8 cellular contexts compared by ENCODE assay signal in the genomic region with DNA sequence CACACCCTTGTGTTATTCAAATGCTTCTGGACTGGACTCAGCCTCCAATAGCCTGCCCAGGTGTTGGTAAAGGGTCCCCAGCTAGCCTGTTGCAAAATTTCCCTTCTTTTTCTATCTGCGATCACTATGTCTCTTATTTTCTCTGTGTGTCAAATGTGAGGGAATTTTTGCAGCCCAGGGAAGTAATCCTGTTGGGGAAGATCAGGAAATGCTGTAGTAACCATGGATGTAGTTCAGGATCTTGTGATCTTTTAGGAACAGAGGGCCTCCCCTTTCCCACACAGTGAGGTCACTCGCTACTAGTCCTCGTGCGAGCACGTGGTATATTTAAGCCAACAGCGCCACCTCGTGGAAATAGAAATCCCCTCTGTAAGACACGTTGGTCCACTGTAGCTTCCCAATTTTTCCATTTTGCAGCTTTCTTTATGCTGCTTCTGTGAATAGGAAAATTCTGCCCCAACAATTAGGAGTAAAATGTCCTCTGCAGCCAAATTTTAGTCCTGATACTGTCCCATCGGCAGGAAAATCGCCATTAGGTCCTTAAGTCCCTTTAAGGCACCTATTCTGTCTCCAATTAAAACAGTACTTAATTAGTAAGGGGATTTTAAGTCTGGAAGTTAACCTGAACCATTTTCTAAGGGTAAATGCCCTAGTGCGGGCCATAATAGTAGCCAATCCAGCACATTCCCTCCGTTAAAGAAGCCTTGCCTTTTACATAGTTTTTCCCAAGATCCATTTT. TPM values are rescaled to one million over a fixed set of nuclear protein-coding genes. Genes with fewer than 3 reads are reported as not detected.
A peak's percentile ranks its signal among the peaks of the same experiment; 100 is the strongest.
DNase-seq lines count a peak whose midpoint lies in the region; ATAC-seq, FAIRE-seq and TF ChIP-seq lines count a peak whose summit lies in the region.

No MANE protein-coding gene starts in this region.

- TF ChIP-seq EP300 in A549 (IDR thresholded peaks at IDR 0.05), result no peak

- no peaks in the 10 kb centered on the region for H3K4me1 ChIP-seq in A549

- no peaks in the 10 kb centered on the region for H3K36me3 ChIP-seq in GM06990 (ENCODE audit: control insufficient read depth, insufficient read depth, low read length)

- no peak overlapping the region for H3K4me3 Mint-ChIP-seq in activated CD8-positive, alpha-beta T cell treated with anti-CD3 and anti-CD28 coated beads for 36 hours
- H3K4me3 Mint-ChIP-seq in neural crest cell, result no peak overlapping the region

- CTCF ChIA-PET in A549 (lab: Yijun Ruan, JAX), result interaction anchor here (0.6 to 4.7 kb wide), 7 partner anchors 8 to 496 kb away, joined by 3 to 26 read pairs (median 3); no protein-coding TSS in a partner anchor
- CTCF ChIA-PET in activated CD8-positive, alpha-beta T cell treated with anti-CD3 and anti-CD28 coated beads for 36 hours (lab: Charles Lee), result interaction anchor here (0.5 to 5.1 kb wide), 11 partner anchors 9 to 441 kb away, joined by 3 to 31 read pairs (median 4); no protein-coding TSS in a partner anchor

- peaks cover 15% of the 10 kb centered on the region for H3K36me3 Mint-ChIP-seq in activated CD8-positive, alpha-beta T cell treated with anti-CD3 and anti-CD28 coated beads for 36 hours (ENCODE audit: low read depth)
- H3K36me3 Mint-ChIP-seq in neural crest cell (ENCODE audit: low read depth), result peaks cover 25% of the 10 kb centered on the region

- intact Hi-C loops in activated CD8-positive, alpha-beta T cell treated with anti-CD3 and anti-CD28 coated beads for 36 hours (cut with micrococcal nuclease), result loop anchor here (5.0 kb wide), 1 partner anchor 267 kb away; no protein-coding TSS in a partner anchor

- no peak for FAIRE-seq in A549 (lab: Jason Lieb, UNC)

- no peak overlapping the region for H3K27ac ChIP-seq in A549

- H3K27ac Mint-ChIP-seq in activated CD8-positive, alpha-beta T cell treated with anti-CD3 and anti-CD28 coated beads for 36 hours, result no peak overlapping the region
- no peak overlapping the region for H3K27ac Mint-ChIP-seq in neural crest cell (ENCODE audit: unreplicated experiment)

- ATAC-seq in A549 (peak; percentile 64 to 95; a peak in 3 of 6 replicates), esophagus mucosa (peak; percentile 86), HG03571 (IDR thresholded peaks at IDR 0.05; ENCODE audit: unreplicated experiment) (no peak), HG03442 (IDR thresholded peaks at IDR 0.05; ENCODE audit: unreplicated experiment) (no peak)
- peak; percentile 45 for ATAC-seq in activated CD8-positive, alpha-beta T cell treated with anti-CD3 and anti-CD28 coated beads for 36 hours

- no peak for TF ChIP-seq POLR2A in A549 (IDR thresholded peaks at IDR 0.05; ENCODE audit: low read length)

- DNase-seq in A549 (ENCODE audit: low read depth in 1 of 2, low spot score in 1 of 2) (peak in 1 of 2 experiments; percentile 80), GM06990 (ENCODE audit: extremely low read depth, insufficient read length) (no peak), NCI-H526 treated with DMSO at 0.1 percent for 48 hours (lab: John Stamatoyannopoulos, UW) (peak; percentile 77), neural crest cell (ENCODE audit: low read depth, low spot score) (peak; percentile 45)
- peak; percentile 83 for DNase-seq in activated CD8-positive, alpha-beta T cell treated with anti-CD3 and anti-CD28 coated beads for 36 hours

- H3K9me3 ChIP-seq in A549, result peaks cover 43% of the 10 kb centered on the region

- 8% methylated on average over 12 of the region's 12 CpGs for WGBS in A549 (ENCODE audit: missing lambda C conversion rate)

- H3K9me3 Mint-ChIP-seq in activated CD8-positive, alpha-beta T cell treated with anti-CD3 and anti-CD28 coated beads for 36 hours, result peaks cover 48% of the 10 kb centered on the region
- H3K9me3 Mint-ChIP-seq in neural crest cell, result peaks cover 32% of the 10 kb centered on the region

- H3K4me3 ChIP-seq in A549, result no peak overlapping the region
- H3K4me3 ChIP-seq in GM06990 (replicated peaks; ENCODE audit: low read depth, low read length), result no peak overlapping the region

- peak; percentile 35; the same call in 2 of the 3 replicates for TF ChIP-seq CTCF in A549 (IDR thresholded peaks at IDR 0.05)
- TF ChIP-seq CTCF in GM06990 (IDR thresholded peaks at IDR 0.05; ENCODE audit: insufficient read depth, low read length, poor library complexity, severe bottlenecking), result peak; percentile 35
- peak; percentile 75 for TF ChIP-seq CTCF in activated CD8-positive, alpha-beta T cell treated with anti-CD3 and anti-CD28 coated beads for 36 hours (IDR thresholded peaks at IDR 0.05)
- TF ChIP-seq CTCF in neural crest cell (conservative IDR thresholded peaks at IDR 0.05), result peak; percentile 53

- TF ChIP-seq RAD21 in A549 (conservative IDR thresholded peaks at IDR 0.05 in 1 of 2, IDR thresholded peaks at IDR 0.05 in 1 of 2), result peak; percentile 57 to 75

- no peaks in the 10 kb centered on the region for H3K27me3 Mint-ChIP-seq in activated CD8-positive, alpha-beta T cell treated with anti-CD3 and anti-CD28 coated beads for 36 hours
- no peaks in the 10 kb centered on the region for H3K27me3 Mint-ChIP-seq in neural crest cell (ENCODE audit: low read depth)

- POLR2A ChIA-PET in A549 (lab: Yijun Ruan, JAX), result interaction anchor here (0.7 kb wide), 1 partner anchor 10 kb away, joined by 6 read pairs; no protein-coding TSS in a partner anchor
- POLR2A ChIA-PET in activated CD8-positive, alpha-beta T cell treated with anti-CD3 and anti-CD28 coated beads for 36 hours (lab: Charles Lee), result interaction anchor here (0.6 to 1.0 kb wide), 2 partner anchors 12 to 298 kb away, joined by 3 to 4 read pairs; no protein-coding TSS in a partner anchor

- H3K4me1 Mint-ChIP-seq in activated CD8-positive, alpha-beta T cell treated with anti-CD3 and anti-CD28 coated beads for 36 hours (ENCODE audit: low read depth), result no peaks in the 10 kb centered on the region
- no peaks in the 10 kb centered on the region for H3K4me1 Mint-ChIP-seq in neural crest cell

- no peak overlapping the region for H3K4me2 ChIP-seq in A549

- no peaks in the 10 kb centered on the region for H3K27me3 ChIP-seq in GM06990 (replicated peaks; ENCODE audit: control insufficient read depth, insufficient read depth, low read length)

TF ChIP-seq in A549, 52 proteins besides CTCF, POLR2A, EP300 and RAD21 (continues in another document):
- TF ChIP-seq, protein P1, sequence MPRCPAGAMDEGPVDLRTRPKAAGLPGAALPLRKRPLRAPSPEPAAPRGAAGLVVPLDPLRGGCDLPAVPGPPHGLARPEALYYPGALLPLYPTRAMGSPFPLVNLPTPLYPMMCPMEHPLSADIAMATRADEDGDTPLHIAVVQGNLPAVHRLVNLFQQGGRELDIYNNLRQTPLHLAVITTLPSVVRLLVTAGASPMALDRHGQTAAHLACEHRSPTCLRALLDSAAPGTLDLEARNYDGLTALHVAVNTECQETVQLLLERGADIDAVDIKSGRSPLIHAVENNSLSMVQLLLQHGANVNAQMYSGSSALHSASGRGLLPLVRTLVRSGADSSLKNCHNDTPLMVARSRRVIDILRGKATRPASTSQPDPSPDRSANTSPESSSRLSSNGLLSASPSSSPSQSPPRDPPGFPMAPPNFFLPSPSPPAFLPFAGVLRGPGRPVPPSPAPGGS (IDR thresholded peaks at IDR 0.05), result no peak
- TF ChIP-seq, protein P2, sequence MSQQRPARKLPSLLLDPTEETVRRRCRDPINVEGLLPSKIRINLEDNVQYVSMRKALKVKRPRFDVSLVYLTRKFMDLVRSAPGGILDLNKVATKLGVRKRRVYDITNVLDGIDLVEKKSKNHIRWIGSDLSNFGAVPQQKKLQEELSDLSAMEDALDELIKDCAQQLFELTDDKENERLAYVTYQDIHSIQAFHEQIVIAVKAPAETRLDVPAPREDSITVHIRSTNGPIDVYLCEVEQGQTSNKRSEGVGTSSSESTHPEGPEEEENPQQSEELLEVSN (IDR thresholded peaks at IDR 0.05; ENCODE audit: borderline replicate concordance, low read depth), result no peak

RNA-seq across cellular contexts. Expression of a gene that starts 4.0 kb away (rescaled TPM):
- polyA plus RNA-seq in A549 (2011; rRNA removed) (not detected in 2 replicates), A549 (2017; fragmentation: RNase III; extraction: RNeasy Plus Mini Kit Qiagen cat#74134 plus additional on column Dnase treatment) (not detected in 3 replicates)
- not detected in 2 replicates for polyA plus RNA-seq in A549 (2012; cell fraction: cytosol; rRNA removed)
- polyA plus RNA-seq in A549 (2012; cell fraction: nucleus; rRNA removed), result not detected in 2 replicates
- polyA minus RNA-seq in A549 (2011; rRNA and poly(A)+ RNA removed), result not detected in 2 replicates
- total RNA-seq in activated CD8-positive, alpha-beta T cell treated with anti-CD3 and anti-CD28 coated beads for 36 hours, result not detected
- total RNA-seq in esophagus mucosa (not detected), neural crest cell (not detected in 2 replicates)

RNA-seq across cellular contexts. Expression of a gene that starts 15.6 kb away (rescaled TPM):
- polyA plus RNA-seq in A549 (2011; rRNA removed) (3.8 and 5.7 TPM in 2 replicates), A549 (2017; fragmentation: RNase III; extraction: RNeasy Plus Mini Kit Qiagen cat#74134 plus additional on column Dnase treatment) (5.1 to 6.0 TPM (median 5.9 TPM) in 3 replicates)
- polyA plus RNA-seq in A549 (2012; cell fraction: cytosol; rRNA removed), result 1.6 and 1.7 TPM in 2 replicates
- polyA plus RNA-seq in A549 (2012; cell fraction: nucleus; rRNA removed), result 1.5 and 1.9 TPM in 2 replicates
- 18.1 and 19.1 TPM in 2 replicates for polyA minus RNA-seq in A549 (2011; rRNA and poly(A)+ RNA removed)
- 10 to 100 TPM; 20.9 to 21.2 TPM for total RNA-seq in activated CD8-positive, alpha-beta T cell treated with anti-CD3 and anti-CD28 coated beads for 36 hours
- total RNA-seq in esophagus mucosa (15.8 TPM), neural crest cell (40.7 and 44.6 TPM in 2 replicates)

RNA-seq across cellular contexts. Expression of a gene that starts 49.2 kb away (rescaled TPM):
- polyA plus RNA-seq in A549 (2011; rRNA removed) (8.4 and 10.8 TPM in 2 replicates), A549 (2017; fragmentation: RNase III; extraction: RNeasy Plus Mini Kit Qiagen cat#74134 plus additional on column Dnase treatment) (11.6 to 12.0 TPM (median 11.8 TPM) in 3 replicates)
- polyA plus RNA-seq in A549 (2012; cell fraction: cytosol; rRNA removed), result 4.9 and 5.3 TPM in 2 replicates
- polyA plus RNA-seq in A549 (2012; cell fraction: nucleus; rRNA removed), result 1.9 and 2.5 TPM in 2 replicates
- polyA minus RNA-seq in A549 (2011; rRNA and poly(A)+ RNA removed), result 3.2 and 6.3 TPM in 2 replicates
- total RNA-seq in activated CD8-positive, alpha-beta T cell treated with anti-CD3 and anti-CD28 coated beads for 36 hours, result 10 to 100 TPM; 16.2 to 17.2 TPM
- total RNA-seq in esophagus mucosa (13.7 TPM), neural crest cell (13.4 and 16.1 TPM in 2 replicates)

RNA-seq across cellular contexts. Expression of a gene that starts 49.3 kb away (rescaled TPM):
- 12.8 and 19.4 TPM in 2 replicates for polyA plus RNA-seq in A549 (2011; rRNA removed)
- polyA plus RNA-seq in A549 (2012; cell fraction: cytosol; rRNA removed), result 2.8 and 3.1 TPM in 2 replicates
- polyA plus RNA-seq in A549 (2012; cell fraction: nucleus; rRNA removed), result 0.91 and 1.2 TPM in 2 replicates
- polyA plus RNA-seq in A549 (2017; fragmentation: RNase III; extraction: RNeasy Plus Mini Kit Qiagen cat#74134 plus additional on column Dnase treatment), result 6.6 to 7.4 TPM (median 6.8 TPM) in 3 replicates
- polyA minus RNA-seq in A549 (2011; rRNA and poly(A)+ RNA removed), result 4.2 and 4.5 TPM in 2 replicates
- 10 to 100 TPM; 18.2 TPM for total RNA-seq in activated CD8-positive, alpha-beta T cell treated with anti-CD3 and anti-CD28 coated beads for 36 hours
- total RNA-seq in esophagus mucosa, result 12.1 TPM
- 16.9 and 17.9 TPM in 2 replicates for total RNA-seq in neural crest cell

Comparison
In these comparisons a context has a peak if more than half of its experiments do, and no peak if none do; other contexts are left out.
1. ATAC-seq: peak in A549 (2 of 2), activated CD8-positive, alpha-beta T cell treated with anti-CD3 and anti-CD28 coated beads for 36 hours (single experiment) and esophagus mucosa (single experiment); none in HG03571 (single experiment) and HG03442 (single experiment).
2. Peak in every context shown above with its lines, with median percentiles within 50 percentile points of each other: CTCF ChIP-seq.